In genomic region chr22:41534219-41534618, GRCh38 we compare ENCODE assay signal across 21 cellular contexts. TPM values are rescaled to one million over a fixed set of nuclear protein-coding genes. Genes with fewer than 3 reads are reported as not detected.
"Had no signal": no experiment of that assay in that cellular context is flagged by ENCODE, and none has a peak within 500 bp of the region (broad histone marks: within the 10 kb centered on the region; RNA-seq: fewer than 3 reads in every experiment).

No MANE protein-coding gene starts in this region.

- H3K4me3 ChIP-seq: adrenal gland, skin epidermis, tibial artery, uterus had no signal

- FAIRE-seq: astrocyte had no signal

- H3K4me1 ChIP-seq: adrenal gland, foreskin keratinocyte, uterus had no signal

- ATAC-seq: activated T-cell treated with anti-CD3 and anti-CD28 coated beads, Interleukin-2, amount 50 U/mL, for 4 hours; foreskin keratinocyte; left lobe of liver had no signal

- H3K9me3 ChIP-seq: adrenal gland, tibial artery, uterus had no signal

- DNase-seq: activated CD4-positive, alpha-beta T cell treated with anti-CD3 and anti-CD28 coated beads for 48 hours; activated CD8-positive, alpha-beta memory T cell treated with anti-CD3 and anti-CD28 coated beads, Interleukin-2, amount 50 U/mL, for 4 hours; activated effector memory CD4-positive, alpha-beta T cell treated with Interleukin-2 at 50 U/mL for 16 hours; activated naive CD4-positive, alpha-beta T cell treated with anti-CD3 and anti-CD28 coated beads, Interleukin-2, amount 50 U/mL, for 16 hours; activated T-cell treated with anti-CD3 and anti-CD28 coated beads, Interleukin-2, amount 50 U/mL, for 4 hours; adrenal gland; endodermal cell; glutamatergic neuron; hypothalamus; islet precursor cell; mammary epithelial cell; stimulated activated naive CD8-positive, alpha-beta T cell treated with anti-CD3 and anti-CD28 coated beads, Interleukin-15, Interleukin-2, amounts not matched to agents 100 U/mL and 50 U/mL, for 24 hours; substantia nigra; T-helper 2 cell; tibial artery; uterus had no signal

- H3K27ac ChIP-seq: foreskin keratinocyte had no signal

- H3K36me3 ChIP-seq: uterus had no signal

- H3K27me3 ChIP-seq: adrenal gland, foreskin keratinocyte, tibial artery, uterus had no signal

RNA-seq across cellular contexts. Expression of gene CSDC2, which starts 26.6 kb away (rescaled TPM):
- total RNA-seq: dermis microvascular lymphatic vessel endothelial cell, foreskin keratinocyte had no signal
- polyA plus RNA-seq: foreskin keratinocyte, mammary epithelial cell had no signal
